Comparison of ENCODE assay signal across 16 cellular contexts in genomic region chr22:38335077-38335476, GRCh38. TPM values are rescaled to one million over a fixed set of nuclear protein-coding genes. Genes with fewer than 3 reads are reported as not detected.
A peak's percentile ranks its signal among the peaks of the same experiment; 100 is the strongest.
DNase-seq lines count a peak whose midpoint lies in the region; ATAC-seq and TF ChIP-seq lines count a peak whose summit lies in the region.
"Had no signal": no experiment of that assay in that cellular context is flagged by ENCODE, and none has a peak within 500 bp of the region (broad histone marks: within the 10 kb centered on the region; RNA-seq: fewer than 3 reads in every experiment).

No MANE protein-coding gene starts in this region.

- no peak for DNase-seq in Caco-2
- peak; percentile 49 for DNase-seq in IMR-90
- DNase-seq in effector memory CD8-positive, alpha-beta T cell = no peak
- no peak for DNase-seq in naive thymus-derived CD8-positive, alpha-beta T cell
- DNase-seq in COR-L47 (lab: John Stamatoyannopoulos, UW) = no peak
- DNase-seq: activated CD4-positive, alpha-beta memory T cell treated with anti-CD3 and anti-CD28 coated beads, Interleukin-2, amount 10 ng/mL, durations not matched to agents 7 days and 5 days; activated naive CD4-positive, alpha-beta T cell; NCI-H1694 treated with DMSO at 0.1 percent for 48 hours; NCI-H446 treated with DMSO at 0.1 percent for 48 hours; stimulated activated naive CD4-positive, alpha-beta T cell treated with Interleukin-2 at 50 U/mL for 16 hours; upper lobe of left lung had no signal

- H3K9me1 ChIP-seq in IMR-90 (ENCODE audit: insufficient read depth, low read length) = no peaks in the 10 kb centered on the region

- no peak overlapping the region for H3K4ac ChIP-seq in IMR-90 (ENCODE audit: low read depth, low read length)

- H3K18ac ChIP-seq in IMR-90 (ENCODE audit: low read depth, low read length) = no peak overlapping the region

- H3K56ac ChIP-seq in IMR-90 (ENCODE audit: extremely low read depth, insufficient read depth, low read length) = no peak overlapping the region

- no peaks in the 10 kb centered on the region for H3K79me1 ChIP-seq in IMR-90 (ENCODE audit: low read depth in 1 of 2, low read length in 2 of 2)

- no peak overlapping the region for H2AK5ac ChIP-seq in IMR-90 (ENCODE audit: low read depth, low read length)

- no peak overlapping the region for H3K4me2 ChIP-seq in IMR-90 (ENCODE audit: low read depth, low read length)

- no peaks in the 10 kb centered on the region for H3K27me3 Mint-ChIP-seq in Caco-2 (ENCODE audit: insufficient read depth, unreplicated experiment)
- H3K27me3 Mint-ChIP-seq in effector memory CD8-positive, alpha-beta T cell = peaks cover 14 to 16% of the 10 kb centered on the region in 2 donors
- peaks cover 0 to 6% (median 4%) of the 10 kb centered on the region in 5 donors for H3K27me3 Mint-ChIP-seq in naive thymus-derived CD8-positive, alpha-beta T cell
- H3K27me3 Mint-ChIP-seq: brain had no signal

- H3K4me1 Mint-ChIP-seq in Caco-2 (ENCODE audit: low read depth, unreplicated experiment) = no peaks in the 10 kb centered on the region
- peaks cover 0 to 3% of the 10 kb centered on the region in 2 donors for H3K4me1 Mint-ChIP-seq in effector memory CD8-positive, alpha-beta T cell (ENCODE audit: low read depth in 2 of 2)
- H3K4me1 Mint-ChIP-seq in naive thymus-derived CD8-positive, alpha-beta T cell = peaks cover 0 to 11% (median 5%) of the 10 kb centered on the region in 4 donors

- H3K9ac ChIP-seq in IMR-90 (ENCODE audit: low read depth, low read length) = no peak overlapping the region

- in situ Hi-C loops in IMR-90 (cut with MboI; ENCODE audit: low sequenced_read_pairs) = no loop called here

- no peak overlapping the region for H4K8ac ChIP-seq in IMR-90 (ENCODE audit: low read depth in 2 of 2, low read length in 2 of 2)

- H4K20me1 ChIP-seq in IMR-90 (ENCODE audit: insufficient read depth, low read length) = no peaks in the 10 kb centered on the region

- ATAC-seq in IMR-90 (ENCODE audit: low read depth) (no peak), GM18511 (IDR thresholded peaks at IDR 0.05; ENCODE audit: unreplicated experiment) (no peak), HG02763 (IDR thresholded peaks at IDR 0.05; ENCODE audit: unreplicated experiment) (no peak), GM21447 (IDR thresholded peaks at IDR 0.05; ENCODE audit: unreplicated experiment) (no peak)
- no peak for ATAC-seq in effector memory CD8-positive, alpha-beta T cell (replicated peaks)
- no peak for ATAC-seq in naive thymus-derived CD8-positive, alpha-beta T cell

- dilution Hi-C loops in IMR-90 (cut with HindIII; ENCODE audit: low sequenced_read_pairs, unreplicated experiment) = no loop called here

- no peak overlapping the region for H2BK15ac ChIP-seq in IMR-90 (ENCODE audit: low read depth, low read length)

- BruUV-seq in Caco-2 (replicated peaks; lab: Mats Ljungman, UMichigan) = no TSS peak
- BruUV-seq in IMR-90 (replicated peaks; lab: Mats Ljungman, UMichigan) = no TSS peak

- H2BK5ac ChIP-seq in IMR-90 (ENCODE audit: low read depth, low read length, poor library complexity, severe bottlenecking) = no peak overlapping the region

- TF ChIP-seq RAD21 in IMR-90 (IDR thresholded peaks at IDR 0.05; ENCODE audit: low read length) = no peak

- 100% methylated on average over 1 of the region's 3 CpGs; no CpG with 5 or more reads in 1 of the 2 experiments for WGBS in IMR-90 (ENCODE audit: extremely low coverage in 2 of 2, insufficient read length in 1 of 2), 2 experiments

- H3K23ac ChIP-seq in IMR-90 (ENCODE audit: low read depth, low read length) = no peak overlapping the region

- no peaks in the 10 kb centered on the region for H3K9me3 Mint-ChIP-seq in Caco-2 (ENCODE audit: unreplicated experiment)
- no peaks in the 10 kb centered on the region for H3K9me3 Mint-ChIP-seq in effector memory CD8-positive, alpha-beta T cell
- H3K9me3 Mint-ChIP-seq in naive thymus-derived CD8-positive, alpha-beta T cell = no peaks in the 10 kb centered on the region
- H3K9me3 Mint-ChIP-seq: activated CD4-positive, alpha-beta memory T cell treated with anti-CD3 and anti-CD28 coated beads, Interleukin-2, amount 10 ng/mL, durations not matched to agents 7 days and 5 days; mesothelial cell of epicardium had no signal

- no peak overlapping the region for H2AK9ac ChIP-seq in IMR-90 (replicated peaks; ENCODE audit: low read depth, low read length, poor library complexity)

- POLR2A ChIA-PET in Caco-2 (lab: Charles Lee) = no interaction called here
- POLR2A ChIA-PET in IMR-90 (lab: Charles Lee; ENCODE audit: unreplicated experiment) = no interaction called here
- POLR2A ChIA-PET in naive thymus-derived CD8-positive, alpha-beta T cell (lab: Charles Lee) = no interaction called here

- H4K91ac ChIP-seq in IMR-90 (ENCODE audit: insufficient read depth, low read depth, low read length) = no peak overlapping the region

- H3K36me3 ChIP-seq in Caco-2 (ENCODE audit: control insufficient read depth, insufficient read depth, low read length) (no peaks in the 10 kb centered on the region), IMR-90 (ENCODE audit: control insufficient read depth, insufficient read depth, low read length) (no peaks in the 10 kb centered on the region)
- H3K36me3 ChIP-seq: upper lobe of left lung had no signal

- no peak overlapping the region for H3K27ac ChIP-seq in IMR-90 (ENCODE audit: insufficient read depth, low read length)

- no peak overlapping the region for H2BK20ac ChIP-seq in IMR-90 (ENCODE audit: low read depth, low read length)

- H3K27me3 ChIP-seq in Caco-2 (replicated peaks; ENCODE audit: control insufficient read depth, insufficient read depth, low read length) = no peaks in the 10 kb centered on the region
- no peaks in the 10 kb centered on the region for H3K27me3 ChIP-seq in IMR-90 (ENCODE audit: control insufficient read depth, insufficient read depth, low read length)
- H3K27me3 ChIP-seq: upper lobe of left lung had no signal

- H3K4me3 Mint-ChIP-seq in Caco-2 (ENCODE audit: unreplicated experiment) = peak overlapping the region; percentile 63
- H3K4me3 Mint-ChIP-seq in effector memory CD8-positive, alpha-beta T cell = peak overlapping the region; percentile 61 to 67
- peak overlapping the region in 8 of 10 donors; percentile 11 to 72 (median 52) for H3K4me3 Mint-ChIP-seq in naive thymus-derived CD8-positive, alpha-beta T cell
- H3K4me3 Mint-ChIP-seq: activated CD4-positive, alpha-beta memory T cell treated with anti-CD3 and anti-CD28 coated beads, Interleukin-2, amount 10 ng/mL, durations not matched to agents 7 days and 5 days had no signal

- H3K4me1 ChIP-seq in Caco-2 (peaks cover 9% of the 10 kb centered on the region), IMR-90 (ENCODE audit: control insufficient read depth, insufficient read depth, low read length) (peaks cover 6% of the 10 kb centered on the region)

- H3K27ac Mint-ChIP-seq in Caco-2 (ENCODE audit: unreplicated experiment) = no peak overlapping the region
- peak overlapping the region in 1 of 2 donors; percentile 46 for H3K27ac Mint-ChIP-seq in effector memory CD8-positive, alpha-beta T cell
- H3K27ac Mint-ChIP-seq in naive thymus-derived CD8-positive, alpha-beta T cell = no peak overlapping the region
- H3K27ac Mint-ChIP-seq: activated CD4-positive, alpha-beta memory T cell treated with anti-CD3 and anti-CD28 coated beads, Interleukin-2, amount 10 ng/mL, durations not matched to agents 7 days and 5 days; brain; mesothelial cell of epicardium had no signal

- H2AFZ ChIP-seq in IMR-90 (replicated peaks; ENCODE audit: low read length, poor library complexity) = no peak overlapping the region

- no peaks in the 10 kb centered on the region for H3K9me3 ChIP-seq in Caco-2
- H3K9me3 ChIP-seq in IMR-90 (ENCODE audit: control insufficient read depth, insufficient read depth, low read length) = no peaks in the 10 kb centered on the region
- H3K9me3 ChIP-seq: upper lobe of left lung had no signal

- H3K14ac ChIP-seq in IMR-90 (replicated peaks; ENCODE audit: low read depth, low read length) = no peak overlapping the region

- TF ChIP-seq CTCF in Caco-2 (IDR thresholded peaks at IDR 0.05; ENCODE audit: insufficient read depth in 1 of 2, low read depth in 1 of 2, low read length in 1 of 2, severe bottlenecking in 1 of 2, unreplicated experiment in 1 of 2) (no peak), IMR-90 (conservative IDR thresholded peaks at IDR 0.05; ENCODE audit: low read depth, low read length) (no peak)

- CTCF ChIA-PET in Caco-2 (lab: Charles Lee) (no interaction called here), IMR-90 (lab: Yijun Ruan, JAX) (no interaction called here)

- H4K5ac ChIP-seq in IMR-90 (ENCODE audit: low read depth, low read length) = no peak overlapping the region

- H3K36me3 Mint-ChIP-seq in Caco-2 (ENCODE audit: insufficient read depth, unreplicated experiment) = no peaks in the 10 kb centered on the region
- peaks cover 4% of the 10 kb centered on the region for H3K36me3 Mint-ChIP-seq in effector memory CD8-positive, alpha-beta T cell (ENCODE audit: insufficient read depth)
- H3K36me3 Mint-ChIP-seq in naive thymus-derived CD8-positive, alpha-beta T cell = no peaks in the 10 kb centered on the region
- H3K36me3 Mint-ChIP-seq: mesothelial cell of epicardium had no signal

- no peak overlapping the region for H2BK120ac ChIP-seq in IMR-90 (ENCODE audit: low read depth, low read length)

- TF ChIP-seq POLR2A in IMR-90 (IDR thresholded peaks at IDR 0.05; ENCODE audit: low read depth, low read length) = no peak

- H3K4me3 ChIP-seq in Caco-2 (ENCODE audit: low read depth, low read length) (no peak overlapping the region), IMR-90 (ENCODE audit: insufficient read depth, low read depth, low read length) (no peak overlapping the region)

- intact Hi-C loops in Caco-2 (cut with micrococcal nuclease; ENCODE audit: unreplicated experiment) = no loop called here
- intact Hi-C loops in IMR-90 (cut with micrococcal nuclease) = no loop called here

TF ChIP-seq in IMR-90, 13 proteins besides CTCF, POLR2A, EP300 and RAD21:
- TF ChIP-seq CHD1 (IDR thresholded peaks at IDR 0.05; ENCODE audit: low read depth, low read length) = no peak
- peak; percentile 58 for TF ChIP-seq FOS (IDR thresholded peaks at IDR 0.05; ENCODE audit: low read depth, low read length)
- peak; percentile 81 for TF ChIP-seq CEBPB (IDR thresholded peaks at IDR 0.05; ENCODE audit: low read depth, low read length)
- TF ChIP-seq MAZ (IDR thresholded peaks at IDR 0.05; ENCODE audit: borderline replicate concordance, low read depth, low read length) = no peak
- TF ChIP-seq MAFK (IDR thresholded peaks at IDR 0.05; ENCODE audit: low read depth, low read length) = peak; percentile 41

RNA-seq across cellular contexts. Expression of gene CSNK1E, which starts 17.8 kb away (rescaled TPM):
- total RNA-seq in Caco-2 (2022) (129 and 139 TPM in 2 replicates), IMR-90 (2012; rRNA removed) (114 and 116 TPM in 2 replicates)
- 270 and 276 TPM in 2 replicates for polyA plus RNA-seq in IMR-90 (2012; rRNA removed)
- 125 and 248 TPM in 2 replicates for polyA plus RNA-seq in IMR-90 (2012; cell fraction: cytosol; rRNA removed)
- 504 and 679 TPM in 2 replicates for polyA plus RNA-seq in IMR-90 (2012; cell fraction: nucleus; rRNA removed; ENCODE audit: low replicate concordance)
- 100 to 1,000 TPM; 113 to 116 TPM for total RNA-seq in naive thymus-derived CD8-positive, alpha-beta T cell
- polyA plus RNA-seq in naive thymus-derived CD8-positive, alpha-beta T cell = 10 to 100 TPM in 2 of 3 donors, 1 to 10 TPM in 1; 9.1 to 16.1 (median 15.0) TPM
